In genomic region chr1:70807088-70807664, GRCh38 we compare ENCODE assay signal across 25 cellular contexts.
"Had no signal": no experiment of that assay in that cellular context is flagged by ENCODE, and none has a peak within 500 bp of the region (broad histone marks: within the 10 kb centered on the region; RNA-seq: fewer than 3 reads in every experiment).

No MANE protein-coding gene starts in this region.

- H3K27ac ChIP-seq: adrenal gland, ascending aorta, cardiac muscle cell, heart left ventricle, left lung, lower lobe of right lung, neural progenitor cell, right atrium auricular region, suprapubic skin, tibial artery had no signal

- H3K27ac Mint-ChIP-seq: activated naive CD8-positive, alpha-beta T cell treated with anti-CD3 and anti-CD28 coated beads for 36 hours; brain; natural killer cell; neural progenitor cell; T-helper 2 cell treated with Interferon-gamma antibody and Interleukin-4, amounts not matched to agents 5 μg/mL and 100 μg/mL, for 36 hours had no signal

- H3K27me3 Mint-ChIP-seq: activated naive CD8-positive, alpha-beta T cell treated with anti-CD3 and anti-CD28 coated beads for 36 hours; brain had no signal

- H3K4me3 Mint-ChIP-seq: activated naive CD8-positive, alpha-beta T cell treated with anti-CD3 and anti-CD28 coated beads for 36 hours; brain; natural killer cell; neural progenitor cell had no signal

- H3K36me3 Mint-ChIP-seq: brain, natural killer cell, neural progenitor cell had no signal

- H3K4me3 ChIP-seq: adrenal gland, ascending aorta, cardiac muscle cell, heart left ventricle, left lung, lower lobe of right lung, neural progenitor cell, right atrium auricular region, suprapubic skin, tibial artery had no signal

- H3K36me3 ChIP-seq: adrenal gland, ascending aorta, cardiac muscle cell, heart left ventricle, left lung, lower lobe of right lung, neural progenitor cell, right atrium auricular region, suprapubic skin, tibial artery had no signal

- ATAC-seq: esophagus mucosa, heart left ventricle, left lung had no signal

- DNase-seq: activated CD4-positive, alpha-beta T cell treated with anti-CD3 and anti-CD28 coated beads for 4 hours; activated CD4-positive, alpha-beta T cell treated with anti-CD3 and anti-CD28 coated beads, Interleukin-2, amount 50 U/mL, for 4 hours; activated CD4-positive, CD25-positive, alpha-beta regulatory T cell; activated CD8-positive, alpha-beta memory T cell treated with anti-CD3 and anti-CD28 coated beads for 24 hours; activated effector memory CD4-positive, alpha-beta T cell treated with Interleukin-2 at 50 U/mL for 16 hours; activated naive CD4-positive, alpha-beta T cell treated with Interleukin-2 at 50 U/mL for 16 hours; activated naive CD8-positive, alpha-beta T cell treated with anti-CD3 and anti-CD28 coated beads for 36 hours; adrenal gland; cortex of kidney; foreskin fibroblast; lower lobe of right lung; mesenchymal stem cell; natural killer cell; stimulated activated CD4-positive, alpha-beta T cell treated with anti-CD3 and anti-CD28 coated beads, Interleukin-4, amount 100 ng/mL, for 1 hour; tibial artery had no signal

- H3K27me3 ChIP-seq: adrenal gland, ascending aorta, cardiac muscle cell, heart left ventricle, left lung, neural progenitor cell, right atrium auricular region, suprapubic skin, tibial artery had no signal

- H3K4me1 Mint-ChIP-seq: activated naive CD8-positive, alpha-beta T cell treated with anti-CD3 and anti-CD28 coated beads for 36 hours; natural killer cell had no signal

- H3K9me3 ChIP-seq: adrenal gland, ascending aorta, lower lobe of right lung, right atrium auricular region, tibial artery had no signal

- H3K4me1 ChIP-seq: adrenal gland, ascending aorta, heart left ventricle, left lung, lower lobe of right lung, neural progenitor cell, right atrium auricular region, suprapubic skin, tibial artery had no signal
